In genomic region chr21:33980276-33980916, GRCh38 we compare ENCODE assay signal across 1 cellular context.
TF ChIP-seq lines count a peak whose summit lies in the region.

No MANE protein-coding gene starts in this region.

TF ChIP-seq in HepG2, 621 proteins besides CTCF, POLR2A, EP300 and RAD21 (continued from another document and continues in another):
- TF ChIP-seq MLXIP (CRISPR knock-in tag; IDR thresholded peaks at IDR 0.05; ENCODE audit: borderline replicate concordance) (no peak), ELF1 (CRISPR knock-in tag; IDR thresholded peaks at IDR 0.05) (0 out of 2 replicates have a peak, but pooled peaks have one; percentile 24), DDIT3 (CRISPR knock-in tag; IDR thresholded peaks at IDR 0.05) (no peak), ZNF292 (CRISPR knock-in tag; IDR thresholded peaks at IDR 0.05; ENCODE audit: borderline replicate concordance, low read depth) (no peak), XRCC5 (optimal IDR thresholded peaks at IDR 0.05; ENCODE audit: low read length) (no peak), NCOA5 (CRISPR knock-in tag; IDR thresholded peaks at IDR 0.05) (no peak), ZFX (CRISPR knock-in tag; IDR thresholded peaks at IDR 0.05; ENCODE audit: low read depth) (peak; percentile 26; the same call in 1 of the 2 replicates), RARA (CRISPR knock-in tag; IDR thresholded peaks at IDR 0.05) (peak; percentile 45; the same call in 1 of the 2 replicates), ZNF572 (CRISPR knock-in tag; IDR thresholded peaks at IDR 0.05) (no peak), SOX5 (CRISPR knock-in tag; IDR thresholded peaks at IDR 0.05; ENCODE audit: borderline replicate concordance) (peak; percentile 43; the same call in 1 of the 2 replicates), ZNF646 (CRISPR knock-in tag; IDR thresholded peaks at IDR 0.05) (no peak), PTBP1 (IDR thresholded peaks at IDR 0.05; ENCODE audit: low read depth, low read length, poor library complexity, severe bottlenecking) (no peak), ZFY (CRISPR knock-in tag; IDR thresholded peaks at IDR 0.05) (peak; percentile 36; the same call in 1 of the 2 replicates), DR1 (CRISPR knock-in tag; IDR thresholded peaks at IDR 0.05) (no peak), ZNF788 (CRISPR knock-in tag; IDR thresholded peaks at IDR 0.05; ENCODE audit: borderline replicate concordance) (no peak), TGIF2 (CRISPR knock-in tag; IDR thresholded peaks at IDR 0.05) (no peak), MYNN (CRISPR knock-in tag; IDR thresholded peaks at IDR 0.05; ENCODE audit: low read depth) (no peak), MXI1 (IDR thresholded peaks at IDR 0.05; ENCODE audit: borderline replicate concordance, low read depth, low read length) (peak; percentile 48; the same call in 1 of the 3 replicates), AHR (CRISPR knock-in tag; IDR thresholded peaks at IDR 0.05) (no peak), SKI (IDR thresholded peaks at IDR 0.05; ENCODE audit: partially characterized antibody) (no peak), MIXL1 (CRISPR knock-in tag; IDR thresholded peaks at IDR 0.05) (no peak), GTF2F1 (IDR thresholded peaks at IDR 0.05; ENCODE audit: low read length) (no peak), NR1H2 (CRISPR knock-in tag; IDR thresholded peaks at IDR 0.05; ENCODE audit: borderline replicate concordance, low read depth) (no peak), ZNF782 (CRISPR knock-in tag; IDR thresholded peaks at IDR 0.05; ENCODE audit: borderline replicate concordance) (no peak), ZNF207 (IDR thresholded peaks at IDR 0.05; ENCODE audit: borderline replicate concordance) (no peak), ZNF337 (CRISPR knock-in tag; IDR thresholded peaks at IDR 0.05; ENCODE audit: borderline replicate concordance, low read depth) (no peak), ZKSCAN1 (IDR thresholded peaks at IDR 0.05; ENCODE audit: low read length) (no peak), FOXP4 (CRISPR knock-in tag; IDR thresholded peaks at IDR 0.05) (no peak), KDM4B (CRISPR knock-in tag; IDR thresholded peaks at IDR 0.05) (no peak)
- TF ChIP-seq, protein P1, sequence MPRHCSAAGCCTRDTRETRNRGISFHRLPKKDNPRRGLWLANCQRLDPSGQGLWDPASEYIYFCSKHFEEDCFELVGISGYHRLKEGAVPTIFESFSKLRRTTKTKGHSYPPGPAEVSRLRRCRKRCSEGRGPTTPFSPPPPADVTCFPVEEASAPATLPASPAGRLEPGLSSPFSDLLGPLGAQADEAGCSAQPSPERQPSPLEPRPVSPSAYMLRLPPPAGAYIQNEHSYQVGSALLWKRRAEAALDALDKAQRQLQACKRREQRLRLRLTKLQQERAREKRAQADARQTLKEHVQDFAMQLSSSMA (CRISPR knock-in tag; IDR thresholded peaks at IDR 0.05) = no peak
- TF ChIP-seq, protein P2, sequence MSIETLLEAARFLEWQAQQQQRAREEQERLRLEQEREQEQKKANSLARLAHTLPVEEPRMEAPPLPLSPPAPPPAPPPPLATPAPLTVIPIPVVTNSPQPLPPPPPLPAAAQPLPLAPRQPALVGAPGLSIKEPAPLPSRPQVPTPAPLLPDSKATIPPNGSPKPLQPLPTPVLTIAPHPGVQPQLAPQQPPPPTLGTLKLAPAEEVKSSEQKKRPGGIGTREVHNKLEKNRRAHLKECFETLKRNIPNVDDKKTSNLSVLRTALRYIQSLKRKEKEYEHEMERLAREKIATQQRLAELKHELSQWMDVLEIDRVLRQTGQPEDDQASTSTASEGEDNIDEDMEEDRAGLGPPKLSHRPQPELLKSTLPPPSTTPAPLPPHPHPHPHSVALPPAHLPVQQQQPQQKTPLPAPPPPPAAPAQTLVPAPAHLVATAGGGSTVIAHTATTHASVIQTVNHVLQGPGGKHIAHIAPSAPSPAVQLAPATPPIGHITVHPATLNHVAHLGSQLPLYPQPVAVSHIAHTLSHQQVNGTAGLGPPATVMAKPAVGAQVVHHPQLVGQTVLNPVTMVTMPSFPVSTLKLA (IDR thresholded peaks at IDR 0.05) = 0 out of 2 replicates have a peak, but pooled peaks have one; percentile 10
- TF ChIP-seq, protein P3, sequence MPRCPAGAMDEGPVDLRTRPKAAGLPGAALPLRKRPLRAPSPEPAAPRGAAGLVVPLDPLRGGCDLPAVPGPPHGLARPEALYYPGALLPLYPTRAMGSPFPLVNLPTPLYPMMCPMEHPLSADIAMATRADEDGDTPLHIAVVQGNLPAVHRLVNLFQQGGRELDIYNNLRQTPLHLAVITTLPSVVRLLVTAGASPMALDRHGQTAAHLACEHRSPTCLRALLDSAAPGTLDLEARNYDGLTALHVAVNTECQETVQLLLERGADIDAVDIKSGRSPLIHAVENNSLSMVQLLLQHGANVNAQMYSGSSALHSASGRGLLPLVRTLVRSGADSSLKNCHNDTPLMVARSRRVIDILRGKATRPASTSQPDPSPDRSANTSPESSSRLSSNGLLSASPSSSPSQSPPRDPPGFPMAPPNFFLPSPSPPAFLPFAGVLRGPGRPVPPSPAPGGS (CRISPR knock-in tag; IDR thresholded peaks at IDR 0.05) = no peak
- TF ChIP-seq, protein P4, sequence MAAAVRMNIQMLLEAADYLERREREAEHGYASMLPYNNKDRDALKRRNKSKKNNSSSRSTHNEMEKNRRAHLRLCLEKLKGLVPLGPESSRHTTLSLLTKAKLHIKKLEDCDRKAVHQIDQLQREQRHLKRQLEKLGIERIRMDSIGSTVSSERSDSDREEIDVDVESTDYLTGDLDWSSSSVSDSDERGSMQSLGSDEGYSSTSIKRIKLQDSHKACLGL (CRISPR knock-in tag; IDR thresholded peaks at IDR 0.05) = no peak
- TF ChIP-seq, protein P5, sequence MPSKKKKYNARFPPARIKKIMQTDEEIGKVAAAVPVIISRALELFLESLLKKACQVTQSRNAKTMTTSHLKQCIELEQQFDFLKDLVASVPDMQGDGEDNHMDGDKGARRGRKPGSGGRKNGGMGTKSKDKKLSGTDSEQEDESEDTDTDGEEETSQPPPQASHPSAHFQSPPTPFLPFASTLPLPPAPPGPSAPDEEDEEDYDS (CRISPR knock-in tag; IDR thresholded peaks at IDR 0.05) = no peak; the same call in 1 of the 2 replicates
- TF ChIP-seq, protein P6, sequence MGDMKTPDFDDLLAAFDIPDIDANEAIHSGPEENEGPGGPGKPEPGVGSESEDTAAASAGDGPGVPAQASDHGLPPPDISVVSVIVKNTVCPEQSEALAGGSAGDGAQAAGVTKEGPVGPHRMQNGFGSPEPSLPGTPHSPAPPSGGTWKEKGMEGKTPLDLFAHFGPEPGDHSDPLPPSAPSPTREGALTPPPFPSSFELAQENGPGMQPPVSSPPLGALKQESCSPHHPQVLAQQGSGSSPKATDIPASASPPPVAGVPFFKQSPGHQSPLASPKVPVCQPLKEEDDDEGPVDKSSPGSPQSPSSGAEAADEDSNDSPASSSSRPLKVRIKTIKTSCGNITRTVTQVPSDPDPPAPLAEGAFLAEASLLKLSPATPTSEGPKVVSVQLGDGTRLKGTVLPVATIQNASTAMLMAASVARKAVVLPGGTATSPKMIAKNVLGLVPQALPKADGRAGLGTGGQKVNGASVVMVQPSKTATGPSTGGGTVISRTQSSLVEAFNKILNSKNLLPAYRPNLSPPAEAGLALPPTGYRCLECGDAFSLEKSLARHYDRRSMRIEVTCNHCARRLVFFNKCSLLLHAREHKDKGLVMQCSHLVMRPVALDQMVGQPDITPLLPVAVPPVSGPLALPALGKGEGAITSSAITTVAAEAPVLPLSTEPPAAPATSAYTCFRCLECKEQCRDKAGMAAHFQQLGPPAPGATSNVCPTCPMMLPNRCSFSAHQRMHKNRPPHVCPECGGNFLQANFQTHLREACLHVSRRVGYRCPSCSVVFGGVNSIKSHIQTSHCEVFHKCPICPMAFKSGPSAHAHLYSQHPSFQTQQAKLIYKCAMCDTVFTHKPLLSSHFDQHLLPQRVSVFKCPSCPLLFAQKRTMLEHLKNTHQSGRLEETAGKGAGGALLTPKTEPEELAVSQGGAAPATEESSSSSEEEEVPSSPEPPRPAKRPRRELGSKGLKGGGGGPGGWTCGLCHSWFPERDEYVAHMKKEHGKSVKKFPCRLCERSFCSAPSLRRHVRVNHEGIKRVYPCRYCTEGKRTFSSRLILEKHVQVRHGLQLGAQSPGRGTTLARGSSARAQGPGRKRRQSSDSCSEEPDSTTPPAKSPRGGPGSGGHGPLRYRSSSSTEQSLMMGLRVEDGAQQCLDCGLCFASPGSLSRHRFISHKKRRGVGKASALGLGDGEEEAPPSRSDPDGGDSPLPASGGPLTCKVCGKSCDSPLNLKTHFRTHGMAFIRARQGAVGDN (CRISPR knock-in tag; IDR thresholded peaks at IDR 0.05) = peak; percentile 64
